ENCODE assay signal across 24 cellular contexts in the genomic region with DNA sequence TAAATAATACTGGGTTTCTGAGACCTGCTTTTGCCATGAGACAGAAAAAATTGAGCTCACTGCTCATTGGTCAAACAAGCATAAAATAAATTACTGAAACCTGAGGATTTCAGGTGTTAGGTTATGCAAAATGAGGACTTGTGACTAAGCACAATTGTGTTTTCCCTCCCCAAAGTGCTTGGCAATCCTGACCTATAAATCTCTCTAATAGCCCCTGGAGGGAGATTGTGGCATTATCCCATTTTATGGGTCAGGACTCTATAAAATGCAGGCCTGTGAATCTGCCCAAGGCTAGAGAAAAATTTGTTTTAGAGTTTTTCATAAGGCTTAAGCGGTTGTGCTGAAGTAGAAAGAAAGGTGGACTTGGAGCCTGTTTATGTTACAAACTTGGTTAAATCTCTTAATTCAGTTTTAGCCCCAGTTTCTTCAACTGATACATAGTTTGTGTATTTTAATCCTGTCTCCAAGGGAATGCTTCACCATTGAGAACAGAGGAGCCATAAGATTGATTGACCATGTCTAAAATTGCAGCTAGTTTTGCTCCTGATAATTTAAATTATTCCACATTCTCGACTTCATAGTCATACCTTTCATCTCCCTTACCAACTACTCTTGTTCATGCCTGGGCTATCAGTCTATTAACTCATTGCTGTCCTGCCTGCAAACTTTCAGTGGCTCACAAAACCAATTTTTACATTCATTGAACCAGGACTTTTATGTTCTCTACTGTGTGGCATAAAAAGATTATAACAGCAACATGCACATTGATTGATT.
A peak's percentile ranks its signal among the peaks of the same experiment; 100 is the strongest.
DNase-seq lines count a peak whose midpoint lies in the region; ATAC-seq and TF ChIP-seq lines count a peak whose summit lies in the region.
"Had no signal": no experiment of that assay in that cellular context is flagged by ENCODE, and none has a peak within 500 bp of the region (broad histone marks: within the 10 kb centered on the region; RNA-seq: fewer than 3 reads in every experiment).

No MANE protein-coding gene starts in this region.

- H3K9me3 Mint-ChIP-seq in endodermal cell = no peaks in the 10 kb centered on the region

- WGBS in endodermal cell (ENCODE audit: insufficient coverage in 1 of 2, insufficient read length in 1 of 2), 2 experiments = 63 to 78% methylated on average over 2 of the region's 2 CpGs
- WGBS in mesodermal cell (ENCODE audit: insufficient coverage in 2 of 2), 2 experiments = 25 to 33% methylated on average over 1 of the region's 2 CpGs

- H3K27ac ChIP-seq in endodermal cell (ENCODE audit: low read depth, low read length) = no peak overlapping the region
- H3K27ac ChIP-seq in mesodermal cell (ENCODE audit: low read depth, low read length, severe bottlenecking) = peak overlapping the region; percentile 36
- H3K27ac ChIP-seq: A549, GM23248, HL-60, Peyer's patch had no signal

- H3K9me3 ChIP-seq in endodermal cell (ENCODE audit: control insufficient read depth, low read length) (no peaks in the 10 kb centered on the region), mesodermal cell (ENCODE audit: control insufficient read depth, low read length) (no peaks in the 10 kb centered on the region), MG63 (no peaks in the 10 kb centered on the region; the same call in 1 of the 2 replicates)
- H3K9me3 ChIP-seq: A549, Peyer's patch had no signal

- H3K27me3 ChIP-seq in BJ (ENCODE audit: control insufficient read depth, insufficient read depth, low read length) = no peaks in the 10 kb centered on the region
- H3K27me3 ChIP-seq in endodermal cell (ENCODE audit: control insufficient read depth, insufficient read depth, low read length, poor library complexity, severe bottlenecking) = no peaks in the 10 kb centered on the region
- no peaks in the 10 kb centered on the region for H3K27me3 ChIP-seq in MG63
- H3K27me3 ChIP-seq: Peyer's patch had no signal

- peaks cover 3% of the 10 kb centered on the region for H3K4me1 Mint-ChIP-seq in endodermal cell
- H3K4me1 Mint-ChIP-seq: CD4-positive, CD25-positive, alpha-beta regulatory T cell had no signal

- H3K36me3 Mint-ChIP-seq in endodermal cell (ENCODE audit: low read depth) = no peaks in the 10 kb centered on the region
- H3K36me3 Mint-ChIP-seq: CD4-positive, CD25-positive, alpha-beta regulatory T cell had no signal

- H3K4me3 ChIP-seq in BJ (ENCODE audit: low read depth, low read length) (no peak overlapping the region), endodermal cell (ENCODE audit: low read length) (no peak overlapping the region), mesodermal cell (ENCODE audit: extremely low read depth, insufficient read depth, low read length, poor library complexity, severe bottlenecking) (no peak overlapping the region), MG63 (no peak overlapping the region)
- H3K4me3 ChIP-seq: A549, GM23248, K562, Peyer's patch had no signal

- no peak overlapping the region for H3K4me3 Mint-ChIP-seq in endodermal cell
- H3K4me3 Mint-ChIP-seq: CD4-positive, CD25-positive, alpha-beta regulatory T cell had no signal

- H3K27me3 Mint-ChIP-seq in endodermal cell (ENCODE audit: insufficient read depth) = no peaks in the 10 kb centered on the region
- H3K27me3 Mint-ChIP-seq: CD4-positive, CD25-positive, alpha-beta regulatory T cell had no signal

- H3K9ac ChIP-seq in endodermal cell (ENCODE audit: extremely low read depth, low read length, poor library complexity, severe bottlenecking) = no peak overlapping the region
- H3K9ac ChIP-seq: GM23248 had no signal

- POLR2A ChIA-PET in BJ (lab: Charles Lee) = no interaction called here

- CTCF ChIA-PET in BJ (lab: Yijun Ruan, JAX) = no interaction called here

- ATAC-seq in HG03432 (IDR thresholded peaks at IDR 0.05; ENCODE audit: unreplicated experiment) = no peak
- ATAC-seq: A549, K562 had no signal

- TF ChIP-seq CTCF in BJ (IDR thresholded peaks at IDR 0.05; ENCODE audit: insufficient read depth, low read depth, low read length) (no peak), endodermal cell (conservative IDR thresholded peaks at IDR 0.05) (peak; percentile 31)

- DNase-seq in BJ (ENCODE audit: low read depth) (peak; percentile 4), NCI-H69 (lab: John Stamatoyannopoulos, UW) (peak; percentile 74), endodermal cell (no peak), ACHN (no peak), MG63 (no peak), NCI-H2171 treated with DMSO at 0.1 percent for 48 hours (lab: John Stamatoyannopoulos, UW) (no peak)
- DNase-seq: AML-193; Calu3; CD4-positive, CD25-positive, alpha-beta regulatory T cell; DMS79 treated with DMSO at 0.1 percent for 48 hours; GDM1; NCI-H1092; NCI-H1694; NCI-H2107; NCI-H446; NCI-H774; Peyer's patch; SHP77 treated with DMSO at 0.1 percent for 48 hours had no signal

- peak overlapping the region; percentile 4 for H3K27ac Mint-ChIP-seq in endodermal cell
- H3K27ac Mint-ChIP-seq: CD4-positive, CD25-positive, alpha-beta regulatory T cell had no signal

- H3K36me3 ChIP-seq in BJ (ENCODE audit: control insufficient read depth, insufficient read depth, low read length) (no peaks in the 10 kb centered on the region), endodermal cell (ENCODE audit: control insufficient read depth, insufficient read depth, low read length) (no peaks in the 10 kb centered on the region), mesodermal cell (ENCODE audit: control insufficient read depth, insufficient read depth, low read length) (no peaks in the 10 kb centered on the region), MG63 (no peaks in the 10 kb centered on the region)
- H3K36me3 ChIP-seq: Peyer's patch had no signal

- in situ Hi-C loops in ACHN (cut with HindIII; ENCODE audit: low pct_ligation_motif_present, low pct_unique_long_range_greater_than_20kb, low sequenced_read_pairs) = no loop called here

- peaks cover 3% of the 10 kb centered on the region for H3K4me1 ChIP-seq in endodermal cell (ENCODE audit: control insufficient read depth, insufficient read depth, low read length)
- H3K4me1 ChIP-seq in mesodermal cell (ENCODE audit: control insufficient read depth, insufficient read depth, low read length, poor library complexity, severe bottlenecking) = peaks cover 5% of the 10 kb centered on the region
- H3K4me1 ChIP-seq: A549, Peyer's patch had no signal

Comparison
In these comparisons a context has a peak if more than half of its experiments do, and no peak if none do; other contexts are left out.
1. DNase-seq: peak in BJ (single experiment) and NCI-H69 (single experiment); none in endodermal cell (single experiment), ACHN (single experiment), MG63 (single experiment) and NCI-H2171 treated with DMSO at 0.1 percent for 48 hours (single experiment).